In the genomic region with DNA sequence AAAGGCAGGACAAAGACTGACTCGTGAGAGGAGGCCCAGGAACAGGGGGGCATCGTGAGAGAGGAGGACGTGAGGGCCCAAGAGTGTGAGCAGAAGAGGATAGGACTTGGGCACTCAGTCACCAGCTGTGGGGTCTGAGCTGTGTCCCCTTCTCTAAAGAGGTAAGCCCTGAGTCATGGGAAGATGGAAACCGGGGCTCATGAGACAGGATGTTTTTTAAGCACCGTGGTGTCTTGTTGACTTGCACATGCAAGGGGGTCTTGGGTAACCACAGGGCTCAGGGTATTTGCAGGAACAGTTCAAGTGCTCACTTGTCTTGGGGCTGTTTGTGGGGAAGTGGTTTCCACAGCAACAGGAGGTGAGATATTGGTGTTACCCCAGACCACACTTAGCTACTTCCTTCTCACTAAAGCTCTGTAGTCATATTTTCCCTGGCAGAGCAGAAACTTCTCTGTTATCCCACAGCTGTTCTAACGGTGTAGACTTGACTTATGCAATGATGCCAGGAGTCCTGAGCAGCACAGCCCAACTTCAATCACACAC, we compare ENCODE assay signal across 11 cellular contexts. TPM values are rescaled to one million over a fixed set of nuclear protein-coding genes. Genes with fewer than 3 reads are reported as not detected.
DNase-seq lines count a peak whose midpoint lies in the region; ATAC-seq and TF ChIP-seq lines count a peak whose summit lies in the region.
"Not testable (repeated sequence)": the region's sequence is repeated elsewhere in the genome, so short reads cannot be mapped to it uniquely, and the experiment has no call there.
"Had no signal": no experiment of that assay in that cellular context is flagged by ENCODE, and none has a peak within 500 bp of the region (broad histone marks: within the 10 kb centered on the region; RNA-seq: fewer than 3 reads in every experiment).

No MANE protein-coding gene starts in this region.

- H3K27me3 Mint-ChIP-seq in activated CD4-positive, alpha-beta memory T cell treated with anti-CD3 and anti-CD28 coated beads, Interleukin-2, amount 10 ng/mL, durations not matched to agents 7 days and 5 days; naive thymus-derived CD4-positive, alpha-beta T cell; stimulated activated naive CD8-positive, alpha-beta T cell treated with anti-CD3 and anti-CD28 coated beads, Interleukin-15, Interleukin-2, amounts not matched to agents 100 ng/mL and 50 ng/mL, for 24 hours: not testable (repeated sequence)

- POLR2A ChIA-PET in activated CD4-positive, alpha-beta memory T cell treated with anti-CD3 and anti-CD28 coated beads, Interleukin-2, amount 10 ng/mL, durations not matched to agents 7 days and 5 days (lab: Charles Lee) = interaction anchor here (1.0 to 2.0 kb wide), 4 partner anchors 10 to 202 kb away, joined by 3 to 9 read pairs (median 4); a partner anchor contains a TSS
- POLR2A ChIA-PET in naive thymus-derived CD4-positive, alpha-beta T cell (lab: Charles Lee) = not testable (repeated sequence)

- DNase-seq in NCI-H82 (lab: John Stamatoyannopoulos, UW) (peak; percentile 48), body of pancreas (peak in 3 of 4 donors; percentile 16 to 62 (median 29))
- peak; percentile 75 for DNase-seq in activated CD4-positive, alpha-beta memory T cell treated with anti-CD3 and anti-CD28 coated beads, Interleukin-2, amount 10 ng/mL, durations not matched to agents 7 days and 5 days
- DNase-seq in naive thymus-derived CD4-positive, alpha-beta T cell = peak in 1 of 9 donors; percentile 48

- 37 to 43% methylated on average over 6 of the region's 6 CpGs for WGBS in body of pancreas, 2 donors

- H3K4me1 Mint-ChIP-seq in activated CD4-positive, alpha-beta memory T cell treated with anti-CD3 and anti-CD28 coated beads, Interleukin-2, amount 10 ng/mL, durations not matched to agents 7 days and 5 days = peaks cover 51% of the 10 kb centered on the region
- peaks cover 0 to 25% (median 0%) of the 10 kb centered on the region in 7 donors for H3K4me1 Mint-ChIP-seq in naive thymus-derived CD4-positive, alpha-beta T cell
- H3K4me1 Mint-ChIP-seq in stimulated activated naive CD8-positive, alpha-beta T cell treated with anti-CD3 and anti-CD28 coated beads, Interleukin-15, Interleukin-2, amounts not matched to agents 100 ng/mL and 50 ng/mL, for 24 hours (ENCODE audit: low read depth) = peaks cover 50% of the 10 kb centered on the region

- H3K27ac Mint-ChIP-seq in activated CD4-positive, alpha-beta memory T cell treated with anti-CD3 and anti-CD28 coated beads, Interleukin-2, amount 10 ng/mL, durations not matched to agents 7 days and 5 days = peak overlapping the region; percentile 86
- peak overlapping the region in 2 of 9 donors; percentile 62 to 91 for H3K27ac Mint-ChIP-seq in naive thymus-derived CD4-positive, alpha-beta T cell
- peak overlapping the region; percentile 88 for H3K27ac Mint-ChIP-seq in stimulated activated naive CD8-positive, alpha-beta T cell treated with anti-CD3 and anti-CD28 coated beads, Interleukin-15, Interleukin-2, amounts not matched to agents 100 ng/mL and 50 ng/mL, for 24 hours

- not testable (repeated sequence) for TF ChIP-seq POLR2A in body of pancreas (IDR thresholded peaks at IDR 0.05)

- TF ChIP-seq CTCF in GM12875 (IDR thresholded peaks at IDR 0.05; ENCODE audit: borderline replicate concordance, insufficient read depth, low read depth, low read length); body of pancreas (IDR thresholded peaks at IDR 0.05): not testable (repeated sequence)

- H3K4me3 Mint-ChIP-seq in activated CD4-positive, alpha-beta memory T cell treated with anti-CD3 and anti-CD28 coated beads, Interleukin-2, amount 10 ng/mL, durations not matched to agents 7 days and 5 days = peak overlapping the region; percentile 14
- peak overlapping the region in 2 of 10 donors; percentile 29 to 69 for H3K4me3 Mint-ChIP-seq in naive thymus-derived CD4-positive, alpha-beta T cell
- peak overlapping the region; percentile 57 for H3K4me3 Mint-ChIP-seq in stimulated activated naive CD8-positive, alpha-beta T cell treated with anti-CD3 and anti-CD28 coated beads, Interleukin-15, Interleukin-2, amounts not matched to agents 100 ng/mL and 50 ng/mL, for 24 hours

- H3K36me3 Mint-ChIP-seq in activated CD4-positive, alpha-beta memory T cell treated with anti-CD3 and anti-CD28 coated beads, Interleukin-2, amount 10 ng/mL, durations not matched to agents 7 days and 5 days (ENCODE audit: low read depth); naive thymus-derived CD4-positive, alpha-beta T cell; stimulated activated naive CD8-positive, alpha-beta T cell treated with anti-CD3 and anti-CD28 coated beads, Interleukin-15, Interleukin-2, amounts not matched to agents 100 ng/mL and 50 ng/mL, for 24 hours (ENCODE audit: low read depth): not testable (repeated sequence)

- not testable (repeated sequence) for H3K9me3 Mint-ChIP-seq in activated CD4-positive, alpha-beta memory T cell treated with anti-CD3 and anti-CD28 coated beads, Interleukin-2, amount 10 ng/mL, durations not matched to agents 7 days and 5 days; naive thymus-derived CD4-positive, alpha-beta T cell; stimulated activated naive CD8-positive, alpha-beta T cell treated with anti-CD3 and anti-CD28 coated beads, Interleukin-15, Interleukin-2, amounts not matched to agents 100 ng/mL and 50 ng/mL, for 24 hours

- H3K27ac ChIP-seq in body of pancreas; naive thymus-derived CD4-positive, alpha-beta T cell (ENCODE audit: low read depth, low read length): not testable (repeated sequence)

- not testable (repeated sequence) for H3K4me1 ChIP-seq in body of pancreas
- H3K4me1 ChIP-seq in naive thymus-derived CD4-positive, alpha-beta T cell (ENCODE audit: control insufficient read depth in 2 of 2, insufficient read depth in 2 of 2, low read length in 2 of 2) = peaks cover 0 to 46% of the 10 kb centered on the region in 2 donors

- not testable (repeated sequence) for H3K36me3 ChIP-seq in body of pancreas (replicated peaks in 1 of 2; ENCODE audit: insufficient read depth in 1 of 2, low read depth in 2 of 2); naive thymus-derived CD4-positive, alpha-beta T cell (ENCODE audit: control insufficient read depth in 2 of 3, insufficient read depth in 3 of 3, low read length in 3 of 3)

- CTCF ChIA-PET in activated CD4-positive, alpha-beta memory T cell treated with anti-CD3 and anti-CD28 coated beads, Interleukin-2, amount 10 ng/mL, durations not matched to agents 7 days and 5 days (lab: Charles Lee) = interaction anchor here (0.6 to 2.3 kb wide), 4 partner anchors 9 to 241 kb away, joined by 3 to 10 read pairs (median 4); no protein-coding TSS in a partner anchor
- CTCF ChIA-PET in naive thymus-derived CD4-positive, alpha-beta T cell (lab: Charles Lee) = interaction anchor here (0.7 kb wide), 1 partner anchor 63 kb away, joined by 3 read pairs; no protein-coding TSS in a partner anchor

- ATAC-seq in GM21381 (IDR thresholded peaks at IDR 0.05; ENCODE audit: unreplicated experiment) (peak; percentile 63), HG03139 (IDR thresholded peaks at IDR 0.05; ENCODE audit: unreplicated experiment) (peak; percentile 48), body of pancreas (peak; percentile 27)
- peak; percentile 84 for ATAC-seq in naive thymus-derived CD4-positive, alpha-beta T cell

- peak overlapping the region; percentile 33 for H3K4me3 ChIP-seq in GM12875 (ENCODE audit: low read depth, low read length)
- H3K4me3 ChIP-seq in body of pancreas; naive thymus-derived CD4-positive, alpha-beta T cell (ENCODE audit: low read length): not testable (repeated sequence)

- not testable (repeated sequence) for H3K27me3 ChIP-seq in body of pancreas; naive thymus-derived CD4-positive, alpha-beta T cell (ENCODE audit: control insufficient read depth in 2 of 2, insufficient read depth in 2 of 2, low read length in 2 of 2)

- not testable (repeated sequence) for H3K9me3 ChIP-seq in body of pancreas; naive thymus-derived CD4-positive, alpha-beta T cell (ENCODE audit: control insufficient read depth in 2 of 3, low read length in 3 of 3)

- intact Hi-C loops in body of pancreas (cut with DNase I) = not testable (repeated sequence)
- intact Hi-C loops in naive thymus-derived CD4-positive, alpha-beta T cell (cut with micrococcal nuclease) = loop anchor here in 1 of 2 donors (1.0 kb wide), 1 partner anchor 8 kb away; a partner anchor contains a TSS

RNA-seq across cellular contexts. Expression of a gene that starts 7.4 kb away (rescaled TPM):
- total RNA-seq in activated CD4-positive, alpha-beta memory T cell treated with anti-CD3 and anti-CD28 coated beads, Interleukin-2, amount 10 ng/mL, durations not matched to agents 7 days and 5 days = 100 to 1,000 TPM; 106 to 112 TPM
- not detected for total RNA-seq in body of pancreas
- 10 to 100 TPM in 3 of 5 experiments, 1 to 10 TPM in 2; 1.6 to 72.5 (median 44.0) TPM for total RNA-seq in naive thymus-derived CD4-positive, alpha-beta T cell
- polyA plus RNA-seq in naive thymus-derived CD4-positive, alpha-beta T cell = not detected
- total RNA-seq: fibroblast of villous mesenchyme, progenitor cell of endocrine pancreas had no signal
- polyA plus RNA-seq: SK-N-SH had no signal

RNA-seq across cellular contexts. Expression of a gene that starts 18.5 kb away (rescaled TPM):
- total RNA-seq in activated CD4-positive, alpha-beta memory T cell treated with anti-CD3 and anti-CD28 coated beads, Interleukin-2, amount 10 ng/mL, durations not matched to agents 7 days and 5 days = not detected
- total RNA-seq in body of pancreas = not detected
- total RNA-seq in naive thymus-derived CD4-positive, alpha-beta T cell = not detected
- polyA plus RNA-seq in naive thymus-derived CD4-positive, alpha-beta T cell = not detected
- total RNA-seq: fibroblast of villous mesenchyme, progenitor cell of endocrine pancreas had no signal
- polyA plus RNA-seq: SK-N-SH had no signal

RNA-seq across cellular contexts. Expression of a gene that starts 21.1 kb away (rescaled TPM):
- total RNA-seq in activated CD4-positive, alpha-beta memory T cell treated with anti-CD3 and anti-CD28 coated beads, Interleukin-2, amount 10 ng/mL, durations not matched to agents 7 days and 5 days = 10 to 100 TPM; 46.8 to 50.4 TPM
- total RNA-seq in body of pancreas = not detected
- total RNA-seq in naive thymus-derived CD4-positive, alpha-beta T cell = 10 to 100 TPM in 3 of 5 experiments, 1 to 10 TPM in 2; 1.6 to 35.6 (median 12.8) TPM
- polyA plus RNA-seq in naive thymus-derived CD4-positive, alpha-beta T cell = under 1 TPM; 0.74 to 0.96 TPM
- total RNA-seq: fibroblast of villous mesenchyme, progenitor cell of endocrine pancreas had no signal
- polyA plus RNA-seq: SK-N-SH had no signal

Comparison
In these comparisons a context has a peak if more than half of its experiments do, and no peak if none do; other contexts are left out.
1. ATAC-seq: peak in every context shown above with its lines; median percentile 84 in naive thymus-derived CD4-positive, alpha-beta T cell; 63 in GM21381; 48 in HG03139; 27 in body of pancreas.